In genomic region chr11:118007040-118007439, GRCh38 we compare ENCODE assay signal across 13 cellular contexts. TPM values are rescaled to one million over a fixed set of nuclear protein-coding genes. Genes with fewer than 3 reads are reported as not detected.
DNase-seq lines count a peak whose midpoint lies in the region; ATAC-seq and TF ChIP-seq lines count a peak whose summit lies in the region.
"Had no signal": no experiment of that assay in that cellular context is flagged by ENCODE, and none has a peak within 500 bp of the region (broad histone marks: within the 10 kb centered on the region; RNA-seq: fewer than 3 reads in every experiment).

No MANE protein-coding gene starts in this region.

- intact Hi-C loops in OCI-LY7 (cut with micrococcal nuclease; ENCODE audit: unreplicated experiment) = loop anchor here (5.0 kb wide), 1 partner anchor 430 kb away; the partner anchor contains the start of gene KMT2A
- intact Hi-C loops in stomach (cut with DNase I; ENCODE audit: low total_unique reads) = no loop called here

- TF ChIP-seq EP300 in stomach (IDR thresholded peaks at IDR 0.05) = no peak

- no peak for ATAC-seq in HG02981 (IDR thresholded peaks at IDR 0.05; ENCODE audit: unreplicated experiment)
- ATAC-seq: gastrocnemius medialis had no signal

- no peak for TF ChIP-seq POLR2A in stomach (IDR thresholded peaks at IDR 0.05)

- peak overlapping the region; percentile 67; the same call in 1 of the 2 replicates for H2AFZ ChIP-seq in OCI-LY7 (ENCODE audit: low read length)

- no peaks in the 10 kb centered on the region for H3K9me3 ChIP-seq in OCI-LY7 (ENCODE audit: low read length)
- no peaks in the 10 kb centered on the region for H3K9me3 ChIP-seq in effector memory CD4-positive, alpha-beta T cell (ENCODE audit: control insufficient read depth, low read length)
- H3K9me3 ChIP-seq in stomach = peaks cover 0 to 6% (median 3%) of the 10 kb centered on the region in 4 donors
- H3K9me3 ChIP-seq: adrenal gland, gastrocnemius medialis, MG63 had no signal

- TF ChIP-seq CTCF in OCI-LY7 (conservative IDR thresholded peaks at IDR 0.05; ENCODE audit: low read length) (no peak), stomach (IDR thresholded peaks at IDR 0.05) (no peak)

- POLR2A ChIA-PET in OCI-LY7 (lab: Charles Lee) = interaction anchor here (0.5 to 6.7 kb wide), 10 partner anchors 10 to 932 kb away, joined by 3 to 59 read pairs (median 6); partner anchors contain the start of gene IL10RA

- peak; percentile 25 to 26 for DNase-seq in activated T-cell treated with anti-CD3 and anti-CD28 coated beads, Interleukin-2, amount 50 U/mL, for 48 hours
- no peak for DNase-seq in activated T-cell treated with anti-CD3 and anti-CD28 coated beads, Interleukin-2, amount 50 U/mL, for 1 hour
- DNase-seq in OCI-LY7 (ENCODE audit: low spot score) (peak; percentile 71), stomach (no peak), RPMI8226 (no peak), NCI-H510A (lab: John Stamatoyannopoulos, UW) (no peak)
- DNase-seq in effector memory CD4-positive, alpha-beta T cell = no peak
- DNase-seq: activated CD4-positive, alpha-beta T cell treated with anti-CD3 and anti-CD28 coated beads for 1 hour; adrenal gland; gastrocnemius medialis; MG63 had no signal

- no peaks in the 10 kb centered on the region for H3K27me3 ChIP-seq in effector memory CD4-positive, alpha-beta T cell (replicated peaks; ENCODE audit: control insufficient read depth, insufficient read depth, low read length, poor library complexity, severe bottlenecking)
- H3K27me3 ChIP-seq in stomach = no peaks in the 10 kb centered on the region
- H3K27me3 ChIP-seq: adrenal gland, gastrocnemius medialis, MG63 had no signal

- 74 to 88% (median 78%) methylated on average over 5 of the region's 5 CpGs for WGBS in stomach, 5 donors

- BruUV-seq in OCI-LY7 (replicated peaks; lab: Mats Ljungman, UMichigan) = no TSS peak

- H3K4me2 ChIP-seq in OCI-LY7 (ENCODE audit: low read length) = peak overlapping the region; percentile 63

- no peaks in the 10 kb centered on the region for H3K79me2 ChIP-seq in OCI-LY7 (ENCODE audit: insufficient read depth, low read depth, low read length)

- H3K36me3 ChIP-seq in OCI-LY7 (ENCODE audit: insufficient read depth, low read length) (no peaks in the 10 kb centered on the region), stomach (no peaks in the 10 kb centered on the region)
- no peaks in the 10 kb centered on the region for H3K36me3 ChIP-seq in effector memory CD4-positive, alpha-beta T cell (ENCODE audit: control insufficient read depth, insufficient read depth, low read length)
- H3K36me3 ChIP-seq: adrenal gland, gastrocnemius medialis, MG63 had no signal

- H3K4me1 ChIP-seq in OCI-LY7 (ENCODE audit: insufficient read depth, low read length, poor library complexity, severe bottlenecking) (peaks cover 95% of the 10 kb centered on the region), stomach (peaks cover 3 to 43% (median 9%) of the 10 kb centered on the region in 4 donors)
- H3K4me1 ChIP-seq in effector memory CD4-positive, alpha-beta T cell (ENCODE audit: control insufficient read depth, insufficient read depth, low read length, poor library complexity, severe bottlenecking) = peaks cover 97% of the 10 kb centered on the region
- H3K4me1 ChIP-seq: gastrocnemius medialis had no signal

- peak overlapping the region; percentile 50 for H3K4me3 ChIP-seq in OCI-LY7 (ENCODE audit: low read depth, low read length, poor library complexity, severe bottlenecking)
- H3K4me3 ChIP-seq in effector memory CD4-positive, alpha-beta T cell (ENCODE audit: insufficient read depth, low read depth, low read length, poor library complexity, severe bottlenecking) = no peak overlapping the region
- no peak overlapping the region for H3K4me3 ChIP-seq in stomach
- H3K4me3 ChIP-seq: adrenal gland, gastrocnemius medialis, MG63 had no signal

- H4K20me1 ChIP-seq in OCI-LY7 (ENCODE audit: insufficient read depth, low read length) = no peaks in the 10 kb centered on the region

- H3K27ac ChIP-seq in OCI-LY7 (ENCODE audit: low read depth, low read length, poor library complexity, severe bottlenecking) = peak overlapping the region; percentile 99
- peak overlapping the region; percentile 47 for H3K27ac ChIP-seq in effector memory CD4-positive, alpha-beta T cell (ENCODE audit: insufficient read depth, low read length, poor library complexity, severe bottlenecking)
- peak overlapping the region; percentile 34 to 79 (median 59) for H3K27ac ChIP-seq in stomach

- CTCF ChIA-PET in OCI-LY7 (lab: Charles Lee; ENCODE audit: unreplicated experiment) = interaction anchor here (0.6 to 2.3 kb wide), 3 partner anchors 20 to 1154 kb away, joined by 3 to 13 read pairs (median 3); partner anchors contain the start of gene IL10RA

- no peaks in the 10 kb centered on the region for H3K9me2 ChIP-seq in OCI-LY7 (ENCODE audit: insufficient read depth, low read length)

RNA-seq across cellular contexts. Expression of gene IL10RA, which starts 20.8 kb away (rescaled TPM):
- total RNA-seq in OCI-LY7 (2014; rRNA removed; shearing (Covaris generic)) = 8.2 and 15.7 TPM in 2 replicates
- total RNA-seq in OCI-LY7 (2022) = 18.3 and 25.2 TPM in 2 replicates
- total RNA-seq in stomach = 100 to 1,000 TPM in 1 of 5 donors, 10 to 100 TPM in 3, 1 to 10 TPM in 1; 5.4 to 190 (median 18.7) TPM
- polyA plus RNA-seq in stomach = 1 to 10 TPM; 2.1 to 4.2 (median 3.2) TPM
- total RNA-seq: SK-MEL-5 had no signal

Comparison
In these comparisons a context has a peak if more than half of its experiments do, and no peak if none do; other contexts are left out.
1. DNase-seq: peak in activated T-cell treated with anti-CD3 and anti-CD28 coated beads, Interleukin-2, amount 50 U/mL, for 48 hours (2 of 2) and OCI-LY7 (single experiment); none in activated T-cell treated with anti-CD3 and anti-CD28 coated beads, Interleukin-2, amount 50 U/mL, for 1 hour (single experiment), effector memory CD4-positive, alpha-beta T cell (0 of 3), stomach (single experiment), RPMI8226 (single experiment) and NCI-H510A (single experiment).
2. H3K27ac ChIP-seq: peak in every context shown above with its lines; median percentile 99 in OCI-LY7; 59 in stomach; 47 in effector memory CD4-positive, alpha-beta T cell.